In the genomic region with DNA sequence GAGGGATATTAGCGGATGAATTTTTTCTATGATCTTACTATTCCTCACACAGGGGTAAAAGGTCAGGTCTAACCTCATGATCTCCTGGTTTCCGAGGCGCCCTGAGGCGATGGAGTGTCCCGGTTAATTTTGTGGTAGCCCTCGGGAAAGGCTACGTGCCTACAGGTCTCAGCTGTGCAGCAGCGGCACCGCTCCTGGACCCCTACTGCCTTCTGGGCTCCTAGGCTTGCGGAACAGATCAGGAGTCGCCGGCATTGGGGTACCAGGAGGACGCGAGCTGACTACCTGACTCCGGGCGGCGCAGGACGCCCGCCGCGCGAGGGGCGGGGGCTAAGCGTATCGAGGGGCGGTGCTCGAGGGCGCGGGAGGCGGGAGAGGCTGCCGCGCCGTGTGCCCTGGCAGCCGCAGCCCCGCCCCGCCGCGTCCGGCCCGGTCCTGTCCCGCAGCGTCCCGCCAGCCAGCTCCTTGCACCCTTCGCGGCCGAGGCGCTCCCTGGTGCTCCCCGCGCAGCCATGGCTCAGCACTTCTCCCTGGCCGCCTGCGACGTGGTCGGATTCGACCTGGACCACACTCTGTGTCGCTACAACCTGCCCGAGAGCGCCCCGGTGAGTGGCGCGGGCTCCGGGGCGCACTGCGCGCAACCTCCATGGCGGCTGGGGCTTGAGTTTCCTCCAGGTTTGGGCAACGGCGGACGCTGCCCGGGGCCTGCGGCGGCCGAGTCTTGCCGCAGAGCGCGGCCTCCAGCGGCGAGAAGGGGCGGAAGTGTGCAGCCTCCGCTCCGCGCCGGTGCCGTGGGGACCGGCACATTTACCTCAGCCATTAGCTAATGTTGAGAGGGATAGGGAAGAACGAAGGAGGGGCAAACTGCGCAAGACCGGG, we compare ENCODE assay signal across 8 cellular contexts. TPM values are rescaled to one million over a fixed set of nuclear protein-coding genes. Genes with fewer than 3 reads are reported as not detected.
DNase-seq lines count a peak whose midpoint lies in the region; ATAC-seq and TF ChIP-seq lines count a peak whose summit lies in the region.

TSS of gene NT5DC1 (plus strand) at position 435 of the 879 bp plus-strand sequence. CDS start at position 513, 78 bp downstream.

- ATAC-seq in HG03439 (IDR thresholded peaks at IDR 0.05; ENCODE audit: unreplicated experiment): peak; percentile 91

- TF ChIP-seq POLR2A in lower leg skin (IDR thresholded peaks at IDR 0.05): no peak

- intact Hi-C loops in lower leg skin (cut with DNase I; ENCODE audit: low total_unique reads): no loop called here

- peak in 1 of 3 donors; percentile 44 for TF ChIP-seq CTCF in lower leg skin (IDR thresholded peaks at IDR 0.05)

- peak in 13 of 14 donors; percentile 55 to 89 (median 80) for DNase-seq in C1 segment of cervical spinal cord (lab: John Stamatoyannopoulos, UW)
- DNase-seq in GM19238 (ENCODE audit: insufficient read length, low spot score): peak; percentile 83
- peak; percentile 70 to 81 for DNase-seq in NCI-H524 (lab: John Stamatoyannopoulos, UW)
- DNase-seq in activated CD4-positive, alpha-beta T cell treated with anti-CD3 and anti-CD28 coated beads, Interleukin-2, amount 50 U/mL, for 24 hours (ENCODE audit: low read depth in 1 of 2, low spot score in 1 of 2): peak; percentile 70 to 74
- DNase-seq in dermis blood vessel endothelial cell: peak; percentile 81
- peak; percentile 60 to 96 for DNase-seq in lower leg skin (ENCODE audit: low spot score in 2 of 2)
- peak; percentile 50 to 80 (median 64) for DNase-seq in stimulated activated CD4-positive, alpha-beta T cell treated with anti-CD3 and anti-CD28 coated beads, TNF-alpha, amount 100 ng/mL, for 1 hour (ENCODE audit: low read depth in 3 of 3, low spot score in 1 of 3)

- WGBS in lower leg skin, 2 donors: 0 to 1% methylated on average over 21 to 30 of the region's 87 CpGs

- peak within 1 kb of the TSS; percentile 63 for H3K4me3 ChIP-seq in lower leg skin (ENCODE audit: low read depth, poor library complexity, severe bottlenecking)

RNA-seq across cellular contexts. Expression of gene NT5DC1, which starts in this region (rescaled TPM):
- total RNA-seq in dermis blood vessel endothelial cell (3.7 and 10.1 TPM in 2 replicates), lower leg skin (10 to 100 TPM in 3 of 4 donors, 1 to 10 TPM in 1; 7.7 to 25.0 (median 12.3) TPM)

Comparison
In these comparisons a context has a peak if more than half of its experiments do, and no peak if none do; other contexts are left out.
1. Peak in every context shown above with its lines: DNase-seq, ATAC-seq and H3K4me3 ChIP-seq.